In the genomic region with DNA sequence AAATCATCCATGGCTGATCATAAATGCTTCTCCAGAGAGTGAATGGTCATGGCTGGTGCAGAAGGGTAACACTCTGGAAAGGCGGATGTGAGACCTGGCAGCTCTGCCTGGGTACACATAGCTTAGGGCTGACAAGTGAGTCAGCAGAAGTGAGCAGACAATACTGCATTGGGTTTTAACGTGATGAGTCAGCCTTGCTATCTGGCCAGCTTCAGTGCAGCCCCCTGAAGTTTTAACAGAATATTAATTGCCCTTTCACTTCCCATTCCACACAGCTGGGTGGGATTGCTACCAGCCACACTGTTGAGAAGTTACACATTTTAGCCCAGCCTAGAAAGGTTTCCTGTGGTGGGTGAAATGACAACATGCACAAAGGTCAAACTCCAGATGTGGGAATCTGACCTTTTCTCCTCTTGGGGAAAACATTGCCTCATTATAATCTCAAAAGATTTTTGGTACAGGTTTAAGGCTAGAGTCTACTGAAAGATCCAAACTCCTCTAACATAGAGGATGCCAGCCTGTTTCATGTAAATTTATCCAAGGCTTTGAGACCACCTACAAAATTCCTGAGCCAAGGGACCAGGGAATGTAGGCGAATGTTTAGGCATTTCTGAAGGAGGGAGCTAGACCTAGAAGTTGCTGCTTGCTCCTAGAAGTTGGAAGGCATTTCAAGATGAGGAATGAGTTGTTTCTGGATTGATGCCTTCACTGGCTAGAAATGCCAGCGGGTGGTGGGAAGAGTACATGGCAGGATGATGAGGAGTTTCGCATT, we compare ENCODE assay signal across 8 cellular contexts.
DNase-seq lines count a peak whose midpoint lies in the region; ATAC-seq and TF ChIP-seq lines count a peak whose summit lies in the region.

No MANE protein-coding gene starts in this region.

- no peak overlapping the region for H3K4me3 Mint-ChIP-seq in effector memory CD8-positive, alpha-beta T cell

- ATAC-seq in GM19463 (IDR thresholded peaks at IDR 0.05; ENCODE audit: unreplicated experiment) = peak; percentile 95
- ATAC-seq in HG03442 (IDR thresholded peaks at IDR 0.05; ENCODE audit: unreplicated experiment) = peak; percentile 98
- ATAC-seq in SK-N-SH treated with all-trans-retinoic acid at 6 μM for 48 hours = peak; percentile 93
- no peak for ATAC-seq in effector memory CD8-positive, alpha-beta T cell (replicated peaks)

- H3K27ac Mint-ChIP-seq in effector memory CD8-positive, alpha-beta T cell = no peak overlapping the region

- no peaks in the 10 kb centered on the region for H3K4me1 ChIP-seq in rectal smooth muscle tissue (ENCODE audit: control insufficient read depth, insufficient read depth, low read length)

- H3K4me3 ChIP-seq in foreskin fibroblast (ENCODE audit: low read depth in 1 of 2, low read length in 2 of 2) (no peak overlapping the region), rectal smooth muscle tissue (ENCODE audit: low read length) (peak overlapping the region; percentile 30)

- H3K36me3 ChIP-seq in rectal smooth muscle tissue (ENCODE audit: control insufficient read depth, insufficient read depth, low read length) = no peaks in the 10 kb centered on the region

- DNase-seq in Daoy (ENCODE audit: low read depth) (peak; percentile 90), foreskin fibroblast (peak; percentile 97 to 98)
- no peak for DNase-seq in effector memory CD8-positive, alpha-beta T cell
- no peak for DNase-seq in central memory CD4-positive, alpha-beta T cell

- H3K27me3 ChIP-seq in rectal smooth muscle tissue (ENCODE audit: control insufficient read depth, insufficient read depth, low read length) = no peaks in the 10 kb centered on the region

- no peaks in the 10 kb centered on the region for H3K9me3 Mint-ChIP-seq in effector memory CD8-positive, alpha-beta T cell

- H3K27ac ChIP-seq in rectal smooth muscle tissue (ENCODE audit: low read depth, low read length) = no peak overlapping the region

- no peaks in the 10 kb centered on the region for H3K36me3 Mint-ChIP-seq in effector memory CD8-positive, alpha-beta T cell (ENCODE audit: insufficient read depth)

- H3K4me1 Mint-ChIP-seq in effector memory CD8-positive, alpha-beta T cell (ENCODE audit: low read depth in 2 of 2) = peaks cover 8 to 11% of the 10 kb centered on the region in 2 donors

- no peak overlapping the region for H3K9ac ChIP-seq in rectal smooth muscle tissue (ENCODE audit: low read length)

- TF ChIP-seq CTCF in foreskin fibroblast (IDR thresholded peaks at IDR 0.05; ENCODE audit: low read depth, low read length) = no peak

- H3K27me3 Mint-ChIP-seq in effector memory CD8-positive, alpha-beta T cell = peaks cover 16 to 24% of the 10 kb centered on the region in 2 donors

TF ChIP-seq in SK-N-SH treated with all-trans-retinoic acid at 6 μM for 48 hours, 23 proteins besides CTCF, POLR2A, EP300 and RAD21:
- TF ChIP-seq ISL1 (CRISPR knock-in tag; IDR thresholded peaks at IDR 0.05) = peak; percentile 74
- TF ChIP-seq ESRRG (CRISPR knock-in tag; IDR thresholded peaks at IDR 0.05) = no peak

Comparison
In these comparisons a context has a peak if more than half of its experiments do, and no peak if none do; other contexts are left out.
1. DNase-seq: peak in Daoy (single experiment) and foreskin fibroblast (2 of 2); none in effector memory CD8-positive, alpha-beta T cell (0 of 3) and central memory CD4-positive, alpha-beta T cell (single experiment).